Comparison of ENCODE assay signal across 26 cellular contexts in the genomic region with DNA sequence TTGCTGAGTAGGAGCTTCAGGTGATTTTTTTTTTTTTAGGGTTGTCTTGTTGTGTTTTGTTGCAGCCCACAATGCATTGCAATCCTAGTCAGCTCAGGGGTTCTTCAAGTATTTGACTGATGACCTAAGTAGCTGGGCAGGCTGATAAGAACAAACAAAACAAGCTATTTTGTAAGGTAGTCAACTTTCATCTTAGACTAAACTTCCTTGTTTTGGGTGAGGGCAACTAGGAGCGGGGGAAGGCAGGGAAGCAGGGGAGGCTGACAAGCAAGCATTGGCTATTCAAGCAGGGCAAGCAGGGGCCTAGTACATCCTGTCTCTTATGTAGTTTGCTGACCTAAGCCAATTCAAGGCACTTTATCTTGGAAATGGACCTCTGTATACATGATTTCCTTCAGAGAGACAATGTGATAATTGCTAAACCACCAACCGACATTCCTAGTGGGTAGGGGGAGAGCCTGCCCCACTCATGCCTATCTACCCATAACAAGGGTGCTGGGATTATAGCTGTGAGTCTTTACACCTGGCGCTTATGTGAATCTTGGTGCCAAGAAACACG.
"Had no signal": no experiment of that assay in that cellular context is flagged by ENCODE, and none has a peak within 500 bp of the region (broad histone marks: within the 10 kb centered on the region; RNA-seq: fewer than 3 reads in every experiment).

No MANE protein-coding gene starts in this region.

- H3K9me3 Mint-ChIP-seq: activated naive CD4-positive, alpha-beta T cell treated with anti-CD3 and anti-CD28 coated beads, Interleukin-2, amount 50 U/mL, for 72 hours; activated T-cell treated with anti-CD3 and anti-CD28 coated beads, Interleukin-2, amount 50 U/mL, for 24 hours; activated T-helper 17 cell treated with anti-CD3 and anti-CD28 coated beads, Interleukin-2, amount 50 U/mL, for 72 hours; effector memory CD8-positive, alpha-beta T cell had no signal

- DNase-seq: activated CD4-positive, alpha-beta T cell treated with anti-CD3 and anti-CD28 coated beads, Interleukin-2, amount 50 U/mL, for 4 hours; activated CD8-positive, alpha-beta memory T cell treated with anti-CD3 and anti-CD28 coated beads for 24 hours; activated CD8-positive, alpha-beta memory T cell treated with anti-CD3 and anti-CD28 coated beads, Interleukin-2, amount 50 U/mL, for 4 hours; activated T-cell treated with anti-CD3 and anti-CD28 coated beads, Interleukin-2, amount 50 U/mL, for 24 hours; brain microvascular endothelial cell; central memory CD4-positive, alpha-beta T cell; dorsolateral prefrontal cortex; effector memory CD8-positive, alpha-beta T cell; foreskin fibroblast; lower lobe of right lung; naive thymus-derived CD8-positive, alpha-beta T cell; retina; sigmoid colon; stimulated activated CD4-positive, alpha-beta T cell treated with anti-CD3 and anti-CD28 coated beads, Interleukin-4, amount 100 ng/mL, for 1 hour; stimulated activated naive CD4-positive, alpha-beta T cell; SW 1271; T-helper 17 cell; WERI-Rb-1 had no signal

- H3K27me3 ChIP-seq: ascending aorta, brain microvascular endothelial cell, sigmoid colon had no signal

- H3K27ac ChIP-seq: ascending aorta, brain microvascular endothelial cell, dorsolateral prefrontal cortex, lower lobe of right lung, sigmoid colon, thoracic aorta, WERI-Rb-1 had no signal

- FAIRE-seq: colon, keratinocyte had no signal

- H3K27ac Mint-ChIP-seq: activated naive CD4-positive, alpha-beta T cell treated with anti-CD3 and anti-CD28 coated beads, Interleukin-2, amount 50 U/mL, for 72 hours; activated T-cell treated with anti-CD3 and anti-CD28 coated beads, Interleukin-2, amount 50 U/mL, for 24 hours; activated T-helper 17 cell treated with anti-CD3 and anti-CD28 coated beads, Interleukin-2, amount 50 U/mL, for 72 hours; effector memory CD8-positive, alpha-beta T cell; mesothelial cell of epicardium; naive thymus-derived CD8-positive, alpha-beta T cell; T-helper 17 cell had no signal

- H3K9me3 ChIP-seq: ascending aorta, lower lobe of right lung, sigmoid colon, thoracic aorta had no signal

- H3K4me1 Mint-ChIP-seq: activated T-helper 17 cell treated with anti-CD3 and anti-CD28 coated beads, Interleukin-2, amount 50 U/mL, for 72 hours; T-helper 17 cell had no signal

- H3K4me2 ChIP-seq: smooth muscle cell had no signal

- H3K36me3 ChIP-seq: ascending aorta, brain microvascular endothelial cell, lower lobe of right lung, sigmoid colon, thoracic aorta, WERI-Rb-1 had no signal

- ATAC-seq: activated naive CD4-positive, alpha-beta T cell treated with anti-CD3 and anti-CD28 coated beads, Interleukin-2, amount 50 U/mL, for 72 hours; activated T-helper 17 cell treated with anti-CD3 and anti-CD28 coated beads, Interleukin-2, amount 50 U/mL, for 72 hours; effector memory CD8-positive, alpha-beta T cell; naive thymus-derived CD8-positive, alpha-beta T cell; T-helper 17 cell had no signal

- H3K4me3 ChIP-seq: ascending aorta, dorsolateral prefrontal cortex, lower lobe of right lung, sigmoid colon, smooth muscle cell, thoracic aorta had no signal

- H3K4me3 Mint-ChIP-seq: activated T-cell treated with anti-CD3 and anti-CD28 coated beads, Interleukin-2, amount 50 U/mL, for 24 hours; activated T-helper 17 cell treated with anti-CD3 and anti-CD28 coated beads, Interleukin-2, amount 50 U/mL, for 72 hours; effector memory CD8-positive, alpha-beta T cell; mesothelial cell of epicardium; naive thymus-derived CD8-positive, alpha-beta T cell; T-helper 17 cell had no signal

- H3K4me1 ChIP-seq: ascending aorta had no signal
